1 cellular context compared by ENCODE assay signal in the genomic region with DNA sequence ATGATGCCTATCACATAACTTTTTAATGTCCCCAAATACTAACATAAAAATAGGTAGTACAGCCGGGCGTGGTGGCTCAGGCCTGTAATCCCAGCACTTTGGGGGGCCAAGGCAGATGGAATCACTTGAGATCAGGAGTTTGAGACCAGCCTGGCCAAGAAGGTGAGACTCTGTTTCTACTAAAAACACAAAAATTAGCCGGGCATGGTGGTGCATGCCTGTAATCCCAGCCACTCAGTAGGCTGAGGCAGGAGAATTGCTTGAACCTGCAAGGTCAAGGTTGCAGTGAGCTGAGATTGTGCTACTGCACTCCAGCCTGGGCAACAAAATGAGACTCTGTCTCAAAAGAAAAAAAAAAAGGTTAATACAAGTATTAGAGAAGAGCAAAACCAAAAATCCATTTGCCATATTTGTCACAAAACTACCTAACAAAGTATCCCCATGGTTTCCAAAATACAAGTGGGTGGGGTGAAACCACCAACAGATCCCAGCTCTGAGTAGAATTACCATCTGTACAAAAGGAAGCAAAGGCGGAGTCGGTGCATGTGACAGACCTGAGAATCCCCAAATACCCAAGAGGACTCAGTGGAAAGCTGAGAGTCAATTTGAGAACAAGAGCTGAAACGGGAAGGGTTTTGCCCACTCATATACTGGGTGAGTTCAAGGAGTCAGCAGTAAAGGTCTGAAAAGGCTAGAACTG.
TF ChIP-seq lines count a peak whose summit lies in the region.

No MANE protein-coding gene starts in this region.

TF ChIP-seq in K562, 482 proteins besides CTCF, POLR2A, EP300 and RAD21 (continued from another document):
- TF ChIP-seq SMARCA4 (IDR thresholded peaks at IDR 0.05), result no peak
- no peak for TF ChIP-seq KHSRP (IDR thresholded peaks at IDR 0.05)
